Comparison of ENCODE assay signal across 8 cellular contexts in the genomic region with DNA sequence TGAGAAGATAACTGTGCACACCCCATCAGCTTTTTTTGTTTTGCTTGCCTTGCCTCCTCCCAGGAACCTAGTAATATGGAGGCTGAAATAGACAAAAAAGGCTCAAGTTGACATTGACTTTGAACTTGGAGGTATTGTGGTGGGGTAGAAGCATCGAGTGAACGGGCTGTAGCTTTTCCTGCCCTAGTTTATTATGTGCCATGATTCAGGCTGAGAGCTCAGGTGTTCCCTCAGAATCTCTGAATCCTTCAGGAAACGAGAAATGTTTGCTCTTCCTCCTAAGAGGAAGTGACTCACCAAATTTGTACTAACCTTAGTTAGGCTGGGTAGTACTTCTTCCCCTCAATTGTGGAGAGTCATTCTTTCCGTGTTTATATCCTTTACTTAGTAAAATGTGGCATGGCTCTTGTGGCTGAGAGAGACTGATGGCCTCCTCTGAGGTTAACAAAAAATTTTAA.
DNase-seq lines count a peak whose midpoint lies in the region; ATAC-seq and TF ChIP-seq lines count a peak whose summit lies in the region.

No MANE protein-coding gene starts in this region.

- POLR2A ChIA-PET in AG04450 (lab: Yijun Ruan, JAX) = interaction anchor here (1.0 to 1.1 kb wide), 2 partner anchors 34 to 68 kb away, joined by 3 to 12 read pairs; no protein-coding TSS in a partner anchor

- no peak for DNase-seq in AG04450 (ENCODE audit: low read depth, low spot score)
- peak; percentile 81 to 91 for DNase-seq in SW 1271 (lab: John Stamatoyannopoulos, UW)
- DNase-seq in left ventricle myocardium superior = no peak
- no peak for DNase-seq in tibial nerve (ENCODE audit: low spot score in 2 of 2)
- no peak for DNase-seq in glutamatergic neuron
- no peak for DNase-seq in activated gamma-delta T cell (lab: John Stamatoyannopoulos, UW)

- 58 to 65% methylated on average over 4 of the region's 4 CpGs for WGBS in tibial nerve, 2 donors

- H3K27me3 Mint-ChIP-seq in glutamatergic neuron (ENCODE audit: unreplicated experiment) = no peaks in the 10 kb centered on the region

- TF ChIP-seq CTCF in AG04450 (IDR thresholded peaks at IDR 0.05; ENCODE audit: low read depth, low read length) = no peak
- TF ChIP-seq CTCF in tibial nerve (IDR thresholded peaks at IDR 0.05) = no peak
- no peak for TF ChIP-seq CTCF in glutamatergic neuron (IDR thresholded peaks at IDR 0.05; ENCODE audit: partially characterized antibody, unreplicated experiment)

- H3K4me1 ChIP-seq in tibial nerve = peaks cover 0 to 31% (median 12%) of the 10 kb centered on the region in 4 donors

- no peak overlapping the region for H3K27ac Mint-ChIP-seq in glutamatergic neuron (ENCODE audit: unreplicated experiment)

- no peaks in the 10 kb centered on the region for H3K36me3 ChIP-seq in tibial nerve

- no peak for TF ChIP-seq POLR2A in tibial nerve (IDR thresholded peaks at IDR 0.05)

- intact Hi-C loops in left ventricle myocardium superior (cut with micrococcal nuclease) = no loop called here

- CTCF ChIA-PET in AG04450 (lab: Charles Lee) = interaction anchor here (0.8 to 1.2 kb wide), 2 partner anchors 23 to 34 kb away, joined by 3 to 4 read pairs; no protein-coding TSS in a partner anchor

- no peaks in the 10 kb centered on the region for H3K36me3 Mint-ChIP-seq in glutamatergic neuron (ENCODE audit: unreplicated experiment)

- H3K9me3 ChIP-seq in AG04450 (ENCODE audit: control insufficient read depth, insufficient read depth, low read length) (no peaks in the 10 kb centered on the region), tibial nerve (no peaks in the 10 kb centered on the region)

- ATAC-seq in HG02840 (IDR thresholded peaks at IDR 0.05; ENCODE audit: low FRiP score, unreplicated experiment) (peak; percentile 58), left ventricle myocardium superior (peak; percentile 49), HG03280 (IDR thresholded peaks at IDR 0.05; ENCODE audit: unreplicated experiment) (no peak)

- H3K27ac ChIP-seq in AG04450 (ENCODE audit: low read depth, low read length) (peak overlapping the region; percentile 92), tibial nerve (peak overlapping the region; percentile 21 to 79 (median 61))

- TF ChIP-seq EP300 in tibial nerve (IDR thresholded peaks at IDR 0.05) = no peak

- H3K27me3 ChIP-seq in AG04450 (ENCODE audit: control insufficient read depth, insufficient read depth, low read length) (no peaks in the 10 kb centered on the region), tibial nerve (no peaks in the 10 kb centered on the region)

- H3K9me3 Mint-ChIP-seq in glutamatergic neuron (ENCODE audit: unreplicated experiment) = peaks cover 3% of the 10 kb centered on the region

- H3K4me3 ChIP-seq in AG04450 (ENCODE audit: low read depth, low read length) (no peak overlapping the region), tibial nerve (no peak overlapping the region)

- no peak overlapping the region for H3K4me3 Mint-ChIP-seq in glutamatergic neuron (ENCODE audit: unreplicated experiment)

- H3K4me1 Mint-ChIP-seq in glutamatergic neuron (ENCODE audit: low read depth, unreplicated experiment) = no peaks in the 10 kb centered on the region

Comparison
In these comparisons a context has a peak if more than half of its experiments do, and no peak if none do; other contexts are left out.
1. DNase-seq: peak in SW 1271 (2 of 2); none in AG04450 (single experiment), left ventricle myocardium superior (single experiment), tibial nerve (0 of 2), glutamatergic neuron (single experiment) and activated gamma-delta T cell (single experiment).